ENCODE assay signal across 18 cellular contexts in the genomic region with DNA sequence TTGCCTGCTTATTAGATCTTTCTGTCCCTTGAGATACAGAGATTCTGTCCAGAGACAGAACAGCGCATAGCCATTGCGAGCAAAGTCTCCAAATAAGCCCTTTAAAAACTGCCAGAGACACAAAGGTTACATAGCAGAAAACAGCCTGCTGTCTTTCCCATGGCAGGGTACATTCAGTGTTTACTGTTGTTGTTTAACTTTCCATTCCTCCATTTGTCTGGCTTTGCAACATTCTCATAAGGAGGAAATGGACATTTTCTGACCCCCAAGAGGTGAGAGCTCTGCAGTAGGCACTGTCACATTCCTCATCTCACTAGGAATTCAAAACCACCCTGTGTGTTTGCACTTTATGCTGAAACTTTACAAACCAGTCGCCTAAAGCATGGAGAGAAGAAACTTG.
"Had no signal": no experiment of that assay in that cellular context is flagged by ENCODE, and none has a peak within 500 bp of the region (broad histone marks: within the 10 kb centered on the region; RNA-seq: fewer than 3 reads in every experiment).

No MANE protein-coding gene starts in this region.

- H3K4me3 ChIP-seq: heart left ventricle had no signal

- H3K9me3 Mint-ChIP-seq: activated CD4-positive, alpha-beta T cell treated with anti-CD3 and anti-CD28 coated beads, Interleukin-2, amount 10 ng/mL, durations not matched to agents 7 days and 5 days; T-helper 2 cell treated with Interferon-gamma antibody and Interleukin-4, amounts not matched to agents 5 μg/mL and 100 μg/mL, for 36 hours had no signal

- H3K36me3 Mint-ChIP-seq: natural killer cell; stimulated activated naive B cell treated with anti-CD40 and anti-IgM and Interleukin-4, amounts not matched to agents 10 μg/mL and 1 μg/mL and 100 μg/mL, for 72 hours had no signal

- H3K27ac ChIP-seq: foreskin keratinocyte had no signal

- DNase-seq: activated CD4-positive, alpha-beta T cell treated with anti-CD3 and anti-CD28 coated beads, Interleukin-2, amount 10 ng/mL, durations not matched to agents 7 days and 5 days; activated CD8-positive, alpha-beta memory T cell treated with anti-CD3 and anti-CD28 coated beads, Interleukin-2, amount 50 U/mL, for 48 hours; activated gamma-delta T cell; activated T-cell treated with anti-CD3 and anti-CD28 coated beads, Interleukin-2, amount 50 U/mL, for 72 hours; amniotic stem cell; central memory CD4-positive, alpha-beta T cell; cortex of kidney; effector CD4-positive, alpha-beta T cell; foreskin keratinocyte; natural killer cell; stimulated activated CD4-positive, alpha-beta T cell treated with anti-CD3 and anti-CD28 coated beads, Interleukin-2, amount 100 ng/mL, for 48 hours; stimulated activated naive B cell treated with anti-CD40 and anti-IgM and Interleukin-4, amounts not matched to agents 10 μg/mL and 1 μg/mL and 100 μg/mL, for 72 hours had no signal

- H3K27me3 ChIP-seq: foreskin keratinocyte, heart left ventricle had no signal

- H3K27me3 Mint-ChIP-seq: activated CD4-positive, alpha-beta T cell treated with anti-CD3 and anti-CD28 coated beads, Interleukin-2, amount 10 ng/mL, durations not matched to agents 7 days and 5 days; brain; type B pancreatic cell had no signal

- H3K4me1 Mint-ChIP-seq: activated CD4-positive, alpha-beta T cell treated with anti-CD3 and anti-CD28 coated beads, Interleukin-2, amount 10 ng/mL, durations not matched to agents 7 days and 5 days; brain; natural killer cell; stimulated activated naive B cell treated with anti-CD40 and anti-IgM and Interleukin-4, amounts not matched to agents 10 μg/mL and 1 μg/mL and 100 μg/mL, for 72 hours had no signal

- H3K4me3 Mint-ChIP-seq: activated CD4-positive, alpha-beta T cell treated with anti-CD3 and anti-CD28 coated beads, Interleukin-2, amount 10 ng/mL, durations not matched to agents 7 days and 5 days; activated T-cell treated with anti-CD3 and anti-CD28 coated beads, Interleukin-2, amount 50 U/mL, for 72 hours; brain; natural killer cell; stimulated activated naive B cell treated with anti-CD40 and anti-IgM and Interleukin-4, amounts not matched to agents 10 μg/mL and 1 μg/mL and 100 μg/mL, for 72 hours; T-helper 2 cell treated with Interferon-gamma antibody and Interleukin-4, amounts not matched to agents 5 μg/mL and 100 μg/mL, for 36 hours; type B pancreatic cell had no signal

- H3K27ac Mint-ChIP-seq: activated CD4-positive, alpha-beta T cell treated with anti-CD3 and anti-CD28 coated beads, Interleukin-2, amount 10 ng/mL, durations not matched to agents 7 days and 5 days; activated naive CD4-positive, alpha-beta T cell treated with anti-CD3 and anti-CD28 coated beads, Interleukin-2, amount 50 U/mL, for 72 hours; activated T-cell treated with anti-CD3 and anti-CD28 coated beads, Interleukin-2, amount 50 U/mL, for 72 hours; brain; natural killer cell; stimulated activated naive B cell treated with anti-CD40 and anti-IgM and Interleukin-4, amounts not matched to agents 10 μg/mL and 1 μg/mL and 100 μg/mL, for 72 hours; T-helper 2 cell treated with Interferon-gamma antibody and Interleukin-4, amounts not matched to agents 5 μg/mL and 100 μg/mL, for 36 hours; type B pancreatic cell had no signal

- ATAC-seq: activated naive CD4-positive, alpha-beta T cell treated with anti-CD3 and anti-CD28 coated beads, Interleukin-2, amount 50 U/mL, for 72 hours; activated T-cell treated with anti-CD3 and anti-CD28 coated beads, Interleukin-2, amount 50 U/mL, for 72 hours; foreskin keratinocyte; heart left ventricle; left lobe of liver; natural killer cell; stimulated activated naive B cell treated with anti-CD40 and anti-IgM and Interleukin-4, amounts not matched to agents 10 μg/mL and 1 μg/mL and 100 μg/mL, for 72 hours had no signal

- H3K4me1 ChIP-seq: foreskin keratinocyte had no signal
